ENCODE assay signal across 10 cellular contexts in the genomic region with DNA sequence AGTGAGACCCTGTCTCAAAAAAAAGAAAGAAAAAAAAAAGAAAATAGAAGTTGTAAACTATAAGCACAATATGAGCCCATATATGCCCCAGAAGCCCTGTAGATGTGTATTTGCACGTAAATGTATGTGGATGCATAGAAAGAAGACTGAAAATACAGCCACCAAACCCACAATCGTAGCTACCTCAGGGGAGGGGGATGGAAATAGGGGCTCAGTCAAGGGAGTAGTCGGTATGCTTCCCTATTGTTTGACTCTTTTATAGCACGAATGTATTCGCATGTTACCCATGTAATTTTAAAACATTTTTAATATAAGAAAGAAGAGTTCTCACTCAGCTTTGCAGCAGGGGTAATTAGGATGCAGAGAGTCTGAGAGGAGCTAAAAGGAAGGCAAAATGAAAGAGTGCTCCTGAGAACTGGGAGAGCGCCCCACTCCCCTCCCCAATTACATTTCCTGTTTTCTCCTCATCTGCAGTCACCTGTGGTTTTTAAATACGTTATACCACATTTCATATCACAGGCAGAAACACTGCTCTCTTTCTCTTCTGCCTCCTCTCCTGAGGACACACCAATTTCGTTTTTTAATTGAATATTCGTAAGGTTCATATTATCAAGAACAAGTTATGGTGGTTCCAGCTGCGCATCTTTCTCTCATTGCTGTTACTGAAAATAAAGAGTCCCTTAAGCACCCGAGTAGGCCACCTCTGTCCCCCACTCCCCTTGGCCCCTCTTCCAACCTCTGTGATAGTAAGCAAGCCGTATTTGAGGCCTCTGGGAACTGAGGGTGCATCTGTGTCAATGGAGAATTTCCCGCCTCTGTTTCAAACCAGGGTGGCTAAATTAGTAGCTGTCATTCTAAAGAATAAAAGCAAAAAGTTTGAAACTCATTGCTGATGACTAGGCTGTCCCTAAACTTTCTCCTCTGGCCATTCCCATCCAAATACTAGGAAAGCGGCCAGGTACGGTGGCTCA. TPM values are rescaled to one million over a fixed set of nuclear protein-coding genes. Genes with fewer than 3 reads are reported as not detected.
DNase-seq lines count a peak whose midpoint lies in the region; ATAC-seq and TF ChIP-seq lines count a peak whose summit lies in the region.
"Had no signal": no experiment of that assay in that cellular context is flagged by ENCODE, and none has a peak within 500 bp of the region (broad histone marks: within the 10 kb centered on the region; RNA-seq: fewer than 3 reads in every experiment).

No MANE protein-coding gene starts in this region.

- peaks cover 37% of the 10 kb centered on the region for H3F3A ChIP-seq in DOHH2 (ENCODE audit: control insufficient read depth, insufficient read depth)

- intact Hi-C loops in uterus (cut with DNase I; ENCODE audit: low total_unique reads), result no loop called here

- no peak overlapping the region for H3K9ac ChIP-seq in duodenal mucosa (ENCODE audit: low read depth in 1 of 2, low read length in 2 of 2)

- TF ChIP-seq POLR2A in NB4 (IDR thresholded peaks at IDR 0.05; ENCODE audit: extremely low read depth, insufficient read length), result no peak
- no peak for TF ChIP-seq POLR2A in uterus (IDR thresholded peaks at IDR 0.05)

- H3K27ac ChIP-seq in DOHH2 (ENCODE audit: low read depth, low read length) (peak overlapping the region; percentile 95), duodenal mucosa (ENCODE audit: low read depth, low read length) (peak overlapping the region; percentile 32), uterus (no peak overlapping the region)
- H3K27ac ChIP-seq: thoracic aorta had no signal

- peaks cover 95% of the 10 kb centered on the region for H3K4me1 ChIP-seq in DOHH2 (ENCODE audit: control insufficient read depth, low read length)
- H3K4me1 ChIP-seq in duodenal mucosa (ENCODE audit: control insufficient read depth in 1 of 2, insufficient read depth in 2 of 2, low read length in 2 of 2), result peaks cover 0 to 14% of the 10 kb centered on the region in 2 donors
- no peaks in the 10 kb centered on the region for H3K4me1 ChIP-seq in uterus

- H3K4me2 ChIP-seq in DOHH2 (ENCODE audit: low read length), result peak overlapping the region; percentile 76

- no peaks in the 10 kb centered on the region for H3K9me3 ChIP-seq in DOHH2 (ENCODE audit: control insufficient read depth, insufficient read depth, low read length)
- H3K9me3 ChIP-seq in duodenal mucosa (ENCODE audit: control insufficient read depth in 1 of 2, low read length in 2 of 2), result no peaks in the 10 kb centered on the region
- H3K9me3 ChIP-seq in uterus, result no peaks in the 10 kb centered on the region
- H3K9me3 ChIP-seq: thoracic aorta had no signal

- no peak for TF ChIP-seq CTCF in DOHH2 (IDR thresholded peaks at IDR 0.05; ENCODE audit: low read depth, low read length, poor library complexity, severe bottlenecking)
- TF ChIP-seq CTCF in NB4 (IDR thresholded peaks at IDR 0.05; ENCODE audit: low read depth, low read length), result no peak
- TF ChIP-seq CTCF in uterus (IDR thresholded peaks at IDR 0.05), result no peak

- H4K20me1 ChIP-seq in DOHH2 (ENCODE audit: control insufficient read depth, insufficient read depth, low read depth, low read length), result no peaks in the 10 kb centered on the region

- peak overlapping the region; percentile 66 for H3K4me3 ChIP-seq in DOHH2 (ENCODE audit: low read length)
- peak overlapping the region; percentile 47 for H3K4me3 ChIP-seq in NB4 (ENCODE audit: low read depth, low read length)
- H3K4me3 ChIP-seq in duodenal mucosa (ENCODE audit: low read depth in 1 of 2, low read length in 2 of 2), result no peak overlapping the region
- H3K4me3 ChIP-seq in uterus, result no peak overlapping the region
- H3K4me3 ChIP-seq: thoracic aorta had no signal

- peak; percentile 76 for DNase-seq in NB4 (ENCODE audit: low read depth)
- DNase-seq in amygdala (lab: John Stamatoyannopoulos, UW), result no peak
- no peak for DNase-seq in uterus
- no peak for DNase-seq in effector CD8-positive, alpha-beta T cell (lab: John Stamatoyannopoulos, UW)
- DNase-seq: endodermal cell had no signal

- H3K79me2 ChIP-seq in DOHH2 (ENCODE audit: control insufficient read depth, low read length), result peaks cover 89% of the 10 kb centered on the region

- peak; percentile 35 for ATAC-seq in GM19455 (IDR thresholded peaks at IDR 0.05; ENCODE audit: unreplicated experiment)
- ATAC-seq in HG02981 (IDR thresholded peaks at IDR 0.05; ENCODE audit: unreplicated experiment), result no peak

- H3K27me3 ChIP-seq in DOHH2 (ENCODE audit: control insufficient read depth, low read length), result no peaks in the 10 kb centered on the region
- H3K27me3 ChIP-seq in duodenal mucosa (ENCODE audit: control insufficient read depth in 1 of 2, insufficient read depth in 2 of 2, low read length in 2 of 2), result no peaks in the 10 kb centered on the region
- H3K27me3 ChIP-seq in uterus, result no peaks in the 10 kb centered on the region

- no peaks in the 10 kb centered on the region for H3K9me2 ChIP-seq in DOHH2 (replicated peaks; ENCODE audit: control insufficient read depth, low read length)

- peaks cover 30% of the 10 kb centered on the region for H3K36me3 ChIP-seq in DOHH2 (ENCODE audit: control insufficient read depth, low read length)
- no peaks in the 10 kb centered on the region for H3K36me3 ChIP-seq in duodenal mucosa (ENCODE audit: control insufficient read depth in 1 of 2, insufficient read depth in 2 of 2, low read length in 2 of 2)
- no peaks in the 10 kb centered on the region for H3K36me3 ChIP-seq in uterus
- H3K36me3 ChIP-seq: thoracic aorta had no signal

RNA-seq across cellular contexts. Expression of a gene that starts 10.7 kb away (rescaled TPM):
- 10 to 100 TPM in 2 of 4 donors, 1 to 10 TPM in 2; 1.8 to 34.8 (median 15.5) TPM for total RNA-seq in uterus

Comparison
In these comparisons a context has a peak if more than half of its experiments do, and no peak if none do; other contexts are left out.
1. H3K27ac ChIP-seq: peak in DOHH2 (single experiment) and duodenal mucosa (single experiment); none in uterus (0 of 2).
2. H3K4me3 ChIP-seq: peak in DOHH2 (single experiment) and NB4 (single experiment); none in duodenal mucosa (0 of 2) and uterus (0 of 2).